ENCODE assay signal across 8 cellular contexts in the genomic region with DNA sequence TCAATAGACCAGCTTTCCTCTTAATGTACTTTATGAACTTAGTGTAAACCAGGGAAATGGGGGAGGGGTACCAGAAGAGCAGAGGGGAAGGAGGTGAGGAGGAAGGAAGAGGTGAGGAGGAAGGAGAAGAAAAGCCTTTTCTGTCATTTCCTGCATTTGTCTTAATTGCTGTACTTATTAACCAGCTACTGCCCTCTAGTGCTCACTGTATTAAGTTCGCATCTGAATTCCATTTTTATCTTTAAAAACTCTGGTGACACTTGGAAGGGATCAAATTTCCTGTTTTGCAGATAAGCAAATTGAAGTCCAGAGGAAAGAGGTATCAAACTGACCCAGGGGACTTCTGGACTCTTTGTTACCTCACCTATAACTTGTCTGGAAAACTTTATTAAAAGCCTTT. TPM values are rescaled to one million over a fixed set of nuclear protein-coding genes. Genes with fewer than 3 reads are reported as not detected.
DNase-seq lines count a peak whose midpoint lies in the region; ATAC-seq and TF ChIP-seq lines count a peak whose summit lies in the region.

No MANE protein-coding gene starts in this region.

- H3K9me3 ChIP-seq in right cardiac atrium (ENCODE audit: control insufficient read depth, low read length) (no peaks in the 10 kb centered on the region), smooth muscle cell (replicated peaks; ENCODE audit: low read depth) (no peaks in the 10 kb centered on the region)

- intact Hi-C loops in right cardiac atrium (cut with DNase I), result loop anchor here in 1 of 4 donors (2.0 kb wide), 1 partner anchor 247 kb away; no protein-coding TSS in a partner anchor
- intact Hi-C loops in lower leg skin (cut with DNase I; ENCODE audit: low total_unique reads), result loop anchor here (10.0 kb wide), 1 partner anchor 473 kb away; no protein-coding TSS in a partner anchor

- H2AFZ ChIP-seq in smooth muscle cell (ENCODE audit: low read depth), result no peak overlapping the region

- no peaks in the 10 kb centered on the region for H3K9me3 Mint-ChIP-seq in activated naive CD8-positive, alpha-beta T cell treated with anti-CD3 and anti-CD28 coated beads for 36 hours

- no peak overlapping the region for H3K9ac ChIP-seq in smooth muscle cell (ENCODE audit: low read depth)

- no peaks in the 10 kb centered on the region for H3K27me3 ChIP-seq in right cardiac atrium (ENCODE audit: control insufficient read depth, insufficient read depth)
- H3K27me3 ChIP-seq in smooth muscle cell (ENCODE audit: low read depth), result no peaks in the 10 kb centered on the region

- H3K36me3 ChIP-seq in smooth muscle cell (ENCODE audit: low read depth), result no peaks in the 10 kb centered on the region

- in situ Hi-C loops in GM13977 (cut with MboI; ENCODE audit: low pct_unique_long_range_greater_than_20kb, low sequenced_read_pairs, unreplicated experiment), result loop anchor here (25.0 kb wide), 2 partner anchors 266 to 766 kb away; a partner anchor contains a TSS

- no peak overlapping the region for H3K4me3 Mint-ChIP-seq in activated naive CD8-positive, alpha-beta T cell treated with anti-CD3 and anti-CD28 coated beads for 36 hours

- peak; percentile 64 for TF ChIP-seq CTCF in GM13977 (IDR thresholded peaks at IDR 0.05; ENCODE audit: extremely low read depth, insufficient read depth, missing control alignments)
- peak; percentile 64 for TF ChIP-seq CTCF in smooth muscle cell (IDR thresholded peaks at IDR 0.05; ENCODE audit: borderline replicate concordance, insufficient read depth, poor library complexity, severe bottlenecking)
- peak in 1 of 3 donors; percentile 33 for TF ChIP-seq CTCF in lower leg skin (IDR thresholded peaks at IDR 0.05)

- no peaks in the 10 kb centered on the region for H3K79me2 ChIP-seq in smooth muscle cell (ENCODE audit: low read depth)

- DNase-seq in CD1c-positive myeloid dendritic cell (ENCODE audit: extremely low spot score), result peak; percentile 68
- DNase-seq in GM13977 (ENCODE audit: low spot score), result peak; percentile 73
- peak; percentile 30 for DNase-seq in NCI-H226
- no peak for DNase-seq in activated naive CD8-positive, alpha-beta T cell treated with anti-CD3 and anti-CD28 coated beads for 36 hours
- no peak for DNase-seq in right cardiac atrium
- no peak for DNase-seq in smooth muscle cell (lab: John Stamatoyannopoulos, UW; ENCODE audit: unreplicated experiment)
- no peak for DNase-seq in lower leg skin (ENCODE audit: low spot score in 2 of 2)

- ATAC-seq in right cardiac atrium (peak; percentile 64 to 67), HG02571 (IDR thresholded peaks at IDR 0.05; ENCODE audit: unreplicated experiment) (no peak)

- TF ChIP-seq POLR2A in lower leg skin (IDR thresholded peaks at IDR 0.05), result no peak

- H4K20me1 ChIP-seq in smooth muscle cell (ENCODE audit: low read depth), result no peaks in the 10 kb centered on the region

- peak overlapping the region; percentile 59 for H3K27ac Mint-ChIP-seq in activated naive CD8-positive, alpha-beta T cell treated with anti-CD3 and anti-CD28 coated beads for 36 hours

- no peaks in the 10 kb centered on the region for H3F3A ChIP-seq in smooth muscle cell (ENCODE audit: low read depth)

- WGBS in right cardiac atrium, result 0% methylated on average over 1 of the region's 1 CpG
- 0% methylated on average over 1 of the region's 1 CpG for WGBS in smooth muscle cell (ENCODE audit: low lambda C conversion rate)
- WGBS in lower leg skin, 2 donors, result 0 to 2% methylated on average over 1 of the region's 1 CpG

- H3K4me1 ChIP-seq in right cardiac atrium (ENCODE audit: control insufficient read depth, insufficient read depth, low read length) (no peaks in the 10 kb centered on the region), smooth muscle cell (ENCODE audit: low read depth) (peaks cover 5% of the 10 kb centered on the region)

- no peak overlapping the region for H3K4me3 ChIP-seq in right cardiac atrium (ENCODE audit: low read length)
- no peak overlapping the region for H3K4me3 ChIP-seq in smooth muscle cell
- H3K4me3 ChIP-seq in lower leg skin (ENCODE audit: low read depth, poor library complexity, severe bottlenecking), result no peak overlapping the region

- H3K4me1 Mint-ChIP-seq in activated naive CD8-positive, alpha-beta T cell treated with anti-CD3 and anti-CD28 coated beads for 36 hours, result peaks cover 5% of the 10 kb centered on the region

- H3K4me2 ChIP-seq in smooth muscle cell, result no peak overlapping the region

- H3K27ac ChIP-seq in right cardiac atrium (ENCODE audit: low read length), result no peak overlapping the region
- H3K27ac ChIP-seq in smooth muscle cell (ENCODE audit: low read depth), result no peak overlapping the region

- no peaks in the 10 kb centered on the region for H3K36me3 Mint-ChIP-seq in activated naive CD8-positive, alpha-beta T cell treated with anti-CD3 and anti-CD28 coated beads for 36 hours

- H3K27me3 Mint-ChIP-seq in activated naive CD8-positive, alpha-beta T cell treated with anti-CD3 and anti-CD28 coated beads for 36 hours, result no peaks in the 10 kb centered on the region

RNA-seq across cellular contexts. Expression of a gene that starts 22.2 kb away (rescaled TPM):
- total RNA-seq in activated naive CD8-positive, alpha-beta T cell treated with anti-CD3 and anti-CD28 coated beads for 36 hours, result under 1 TPM; 0.43 to 0.76 TPM
- total RNA-seq in right cardiac atrium, result 10 to 100 TPM; 13.0 to 19.0 (median 14.2) TPM
- 8.1 TPM for polyA plus RNA-seq in right cardiac atrium
- total RNA-seq in smooth muscle cell, result 0.58 and 5.1 TPM in 2 replicates
- 0.09 and 0.82 TPM in 2 replicates for polyA plus RNA-seq in smooth muscle cell
- 10 to 100 TPM in 3 of 4 donors, 1 to 10 TPM in 1; 9.0 to 39.2 (median 17.2) TPM for total RNA-seq in lower leg skin

RNA-seq across cellular contexts. Expression of a gene that starts 29.1 kb away (rescaled TPM):
- 10 to 100 TPM; 25.5 to 25.8 TPM for total RNA-seq in activated naive CD8-positive, alpha-beta T cell treated with anti-CD3 and anti-CD28 coated beads for 36 hours
- total RNA-seq in right cardiac atrium, result 10 to 100 TPM in 2 of 4 donors, 1 to 10 TPM in 2; 8.0 to 10.9 (median 10.0) TPM
- 6.3 TPM for polyA plus RNA-seq in right cardiac atrium
- 11.2 and 29.8 TPM in 2 replicates for total RNA-seq in smooth muscle cell
- polyA plus RNA-seq in smooth muscle cell, result 8.0 and 11.7 TPM in 2 replicates
- total RNA-seq in lower leg skin, result 10 to 100 TPM in 2 of 4 donors, 1 to 10 TPM in 2; 5.3 to 13.4 (median 10.1) TPM

Comparison
In these comparisons a context has a peak if more than half of its experiments do, and no peak if none do; other contexts are left out.
1. DNase-seq: peak in CD1c-positive myeloid dendritic cell (single experiment), GM13977 (single experiment) and NCI-H226 (single experiment); none in activated naive CD8-positive, alpha-beta T cell treated with anti-CD3 and anti-CD28 coated beads for 36 hours (single experiment), right cardiac atrium (0 of 3), smooth muscle cell (single experiment) and lower leg skin (0 of 2).